2 cellular contexts compared by ENCODE assay signal in genomic region chr16:23213831-23214230, GRCh38.
TF ChIP-seq lines count a peak whose summit lies in the region.

No MANE protein-coding gene starts in this region.

TF ChIP-seq in IMR-90, 13 proteins besides CTCF, POLR2A, EP300 and RAD21:
- TF ChIP-seq SMC3 (IDR thresholded peaks at IDR 0.05; ENCODE audit: low read depth, low read length) (no peak), MXI1 (IDR thresholded peaks at IDR 0.05; ENCODE audit: borderline replicate concordance, low read depth, low read length) (no peak), BHLHE40 (IDR thresholded peaks at IDR 0.05; ENCODE audit: low read depth, low read length) (no peak), NFE2L2 (IDR thresholded peaks at IDR 0.05; ENCODE audit: low read depth, low read length) (peak; percentile 47; the same call in 1 of the 2 replicates), RFX5 (IDR thresholded peaks at IDR 0.05; ENCODE audit: low read depth, low read length) (no peak), CEBPB (IDR thresholded peaks at IDR 0.05; ENCODE audit: low read depth, low read length) (no peak)
- TF ChIP-seq, protein P1, sequence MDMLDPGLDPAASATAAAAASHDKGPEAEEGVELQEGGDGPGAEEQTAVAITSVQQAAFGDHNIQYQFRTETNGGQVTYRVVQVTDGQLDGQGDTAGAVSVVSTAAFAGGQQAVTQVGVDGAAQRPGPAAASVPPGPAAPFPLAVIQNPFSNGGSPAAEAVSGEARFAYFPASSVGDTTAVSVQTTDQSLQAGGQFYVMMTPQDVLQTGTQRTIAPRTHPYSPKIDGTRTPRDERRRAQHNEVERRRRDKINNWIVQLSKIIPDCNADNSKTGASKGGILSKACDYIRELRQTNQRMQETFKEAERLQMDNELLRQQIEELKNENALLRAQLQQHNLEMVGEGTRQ (IDR thresholded peaks at IDR 0.05; ENCODE audit: low read depth, low read length) = no peak
- TF ChIP-seq, protein P2, sequence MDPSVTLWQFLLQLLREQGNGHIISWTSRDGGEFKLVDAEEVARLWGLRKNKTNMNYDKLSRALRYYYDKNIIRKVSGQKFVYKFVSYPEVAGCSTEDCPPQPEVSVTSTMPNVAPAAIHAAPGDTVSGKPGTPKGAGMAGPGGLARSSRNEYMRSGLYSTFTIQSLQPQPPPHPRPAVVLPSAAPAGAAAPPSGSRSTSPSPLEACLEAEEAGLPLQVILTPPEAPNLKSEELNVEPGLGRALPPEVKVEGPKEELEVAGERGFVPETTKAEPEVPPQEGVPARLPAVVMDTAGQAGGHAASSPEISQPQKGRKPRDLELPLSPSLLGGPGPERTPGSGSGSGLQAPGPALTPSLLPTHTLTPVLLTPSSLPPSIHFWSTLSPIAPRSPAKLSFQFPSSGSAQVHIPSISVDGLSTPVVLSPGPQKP (IDR thresholded peaks at IDR 0.05; ENCODE audit: borderline replicate concordance, low read depth, low read length) = no peak

TF ChIP-seq in H1, 55 proteins besides CTCF, POLR2A, EP300 and RAD21:
- TF ChIP-seq CHD1 (IDR thresholded peaks at IDR 0.05; ENCODE audit: low read depth, low read length) = no peak
- TF ChIP-seq SP1 (IDR thresholded peaks at IDR 0.05; ENCODE audit: low read depth, low read length) = no peak
- no peak for TF ChIP-seq TBP (IDR thresholded peaks at IDR 0.05; ENCODE audit: low read depth, low read length)
- no peak for TF ChIP-seq TCF12 (IDR thresholded peaks at IDR 0.05; ENCODE audit: low read depth, low read length)
- no peak for TF ChIP-seq KDM1A (IDR thresholded peaks at IDR 0.05; ENCODE audit: borderline replicate concordance, low read length)
- peak; percentile 62; the same call in 1 of the 2 replicates for TF ChIP-seq MAFK (IDR thresholded peaks at IDR 0.05; ENCODE audit: low read depth, low read length)
- TF ChIP-seq BRCA1 (IDR thresholded peaks at IDR 0.05; ENCODE audit: low read depth, low read length) = no peak
- TF ChIP-seq BACH1 (IDR thresholded peaks at IDR 0.05; ENCODE audit: low read length) = peak; percentile 92
- TF ChIP-seq SIRT6 (IDR thresholded peaks at IDR 0.05; ENCODE audit: low read length) = no peak
